Comparison of ENCODE assay signal across 20 cellular contexts in genomic region chr1:171753685-171754380, GRCh38. TPM values are rescaled to one million over a fixed set of nuclear protein-coding genes. Genes with fewer than 3 reads are reported as not detected.
A peak's percentile ranks its signal among the peaks of the same experiment; 100 is the strongest.
DNase-seq lines count a peak whose midpoint lies in the region; ATAC-seq, FAIRE-seq and TF ChIP-seq lines count a peak whose summit lies in the region.
"Had no signal": no experiment of that assay in that cellular context is flagged by ENCODE, and none has a peak within 500 bp of the region (broad histone marks: within the 10 kb centered on the region; RNA-seq: fewer than 3 reads in every experiment).

No MANE protein-coding gene starts in this region.

- H3K36me3 ChIP-seq in astrocyte (ENCODE audit: insufficient read depth, low read length) = no peaks in the 10 kb centered on the region
- H3K36me3 ChIP-seq in aorta (ENCODE audit: control insufficient read depth in 1 of 2, insufficient read depth in 2 of 2, low read length in 1 of 2) = no peaks in the 10 kb centered on the region
- H3K36me3 ChIP-seq: neutrophil, right atrium auricular region, tibial nerve had no signal

- ATAC-seq in aorta (ENCODE audit: low FRiP score) (no peak), HG02981 (IDR thresholded peaks at IDR 0.05; ENCODE audit: unreplicated experiment) (no peak)
- ATAC-seq: activated CD8-positive, alpha-beta T cell treated with anti-CD3 and anti-CD28 coated beads, Interleukin-2, amount 10 ng/mL, durations not matched to agents 7 days and 5 days; activated T-cell treated with anti-CD3 and anti-CD28 coated beads, Interleukin-2, amount 50 U/mL, for 4 hours; body of pancreas; Right ventricle myocardium inferior; stimulated activated naive B cell treated with anti-CD40 and anti-IgM and Interleukin-4, amounts not matched to agents 10 μg/mL and 1 μg/mL and 100 μg/mL, for 72 hours had no signal

- H3K9me3 Mint-ChIP-seq in astrocyte (ENCODE audit: unreplicated experiment) = peaks cover 16% of the 10 kb centered on the region
- H3K9me3 Mint-ChIP-seq: activated naive CD4-positive, alpha-beta T cell treated with anti-CD3 and anti-CD28 coated beads, Interleukin-2, amount 10 ng/mL, durations not matched to agents 7 days and 5 days; activated T-cell treated with anti-CD3 and anti-CD28 coated beads, Interleukin-2, amount 50 U/mL, for 4 hours; stimulated activated naive B cell treated with anti-CD40 and anti-IgM and Interleukin-4, amounts not matched to agents 10 μg/mL and 1 μg/mL and 100 μg/mL, for 72 hours had no signal

- CTCF ChIA-PET in RWPE1 (lab: Yijun Ruan, JAX) = interaction anchor here (0.6 kb wide), 1 partner anchor 1093 kb away, joined by 3 read pairs; no protein-coding TSS in a partner anchor

- H3K4me2 ChIP-seq in astrocyte (ENCODE audit: low read length) = peak overlapping the region; percentile 9

- H3K4me3 Mint-ChIP-seq in astrocyte (ENCODE audit: unreplicated experiment) = no peak overlapping the region
- H3K4me3 Mint-ChIP-seq: activated CD8-positive, alpha-beta T cell treated with anti-CD3 and anti-CD28 coated beads, Interleukin-2, amount 10 ng/mL, durations not matched to agents 7 days and 5 days; activated naive CD4-positive, alpha-beta T cell treated with anti-CD3 and anti-CD28 coated beads, Interleukin-2, amount 10 ng/mL, durations not matched to agents 7 days and 5 days; activated T-cell treated with anti-CD3 and anti-CD28 coated beads, Interleukin-2, amount 50 U/mL, for 4 hours; stimulated activated naive B cell treated with anti-CD40 and anti-IgM and Interleukin-4, amounts not matched to agents 10 μg/mL and 1 μg/mL and 100 μg/mL, for 72 hours had no signal

- H3K27me3 ChIP-seq in astrocyte (ENCODE audit: insufficient read depth, low read length) = no peaks in the 10 kb centered on the region
- H3K27me3 ChIP-seq in aorta (ENCODE audit: control insufficient read depth in 1 of 2, insufficient read depth in 2 of 2, low read length in 1 of 2) = no peaks in the 10 kb centered on the region
- H3K27me3 ChIP-seq: body of pancreas, right atrium auricular region, tibial nerve had no signal

- no peak for FAIRE-seq in astrocyte (lab: Jason Lieb, UNC)

- H3K4me1 ChIP-seq in astrocyte (ENCODE audit: insufficient read depth, low read length) = peaks cover 9% of the 10 kb centered on the region
- H3K4me1 ChIP-seq in aorta (ENCODE audit: control insufficient read depth in 1 of 2, insufficient read depth in 2 of 2, low read length in 2 of 2) = no peaks in the 10 kb centered on the region
- H3K4me1 ChIP-seq: body of pancreas, right atrium auricular region, tibial nerve had no signal

- intact Hi-C loops in aorta (cut with DNase I) = no loop called here

- H3K27ac Mint-ChIP-seq in astrocyte (ENCODE audit: unreplicated experiment) = peak overlapping the region; percentile 94
- H3K27ac Mint-ChIP-seq: activated CD8-positive, alpha-beta T cell treated with anti-CD3 and anti-CD28 coated beads, Interleukin-2, amount 10 ng/mL, durations not matched to agents 7 days and 5 days; activated naive CD4-positive, alpha-beta T cell treated with anti-CD3 and anti-CD28 coated beads, Interleukin-2, amount 10 ng/mL, durations not matched to agents 7 days and 5 days; stimulated activated naive B cell treated with anti-CD40 and anti-IgM and Interleukin-4, amounts not matched to agents 10 μg/mL and 1 μg/mL and 100 μg/mL, for 72 hours had no signal

- no peak overlapping the region for H3K9ac ChIP-seq in astrocyte (ENCODE audit: low read length)

- H3K4me1 Mint-ChIP-seq in astrocyte (ENCODE audit: low read depth, unreplicated experiment) = peaks cover 13% of the 10 kb centered on the region
- H3K4me1 Mint-ChIP-seq: stimulated activated naive B cell treated with anti-CD40 and anti-IgM and Interleukin-4, amounts not matched to agents 10 μg/mL and 1 μg/mL and 100 μg/mL, for 72 hours had no signal

- no peak for DNase-seq in RWPE1 (ENCODE audit: low spot score)
- no peak for DNase-seq in astrocyte (ENCODE audit: low read depth)
- DNase-seq in iris pigment epithelial cell (ENCODE audit: low read depth) = peak; percentile 5
- no peak for DNase-seq in aorta
- DNase-seq in DMS53 (lab: John Stamatoyannopoulos, UW) = no peak
- no peak for DNase-seq in SKM-1 treated with dmso at 0.1 percent for 144 hours (lab: John Stamatoyannopoulos, UW; ENCODE audit: unreplicated experiment)
- DNase-seq: activated CD4-positive, CD25-positive, alpha-beta regulatory T cell; activated CD8-positive, alpha-beta T cell treated with anti-CD3 and anti-CD28 coated beads, Interleukin-2, amount 10 ng/mL, durations not matched to agents 7 days and 5 days; activated naive CD4-positive, alpha-beta T cell treated with anti-CD3 and anti-CD28 coated beads, Interleukin-2, amount 10 ng/mL, durations not matched to agents 7 days and 5 days; activated T-cell treated with anti-CD3 and anti-CD28 coated beads, Interleukin-2, amount 50 U/mL, for 4 hours; body of pancreas; NCI-H1105 treated with DMSO at 0.1 percent for 48 hours; NCI-H524 treated with DMSO at 0.1 percent for 48 hours; stimulated activated naive B cell treated with anti-CD40 and anti-IgM and Interleukin-4, amounts not matched to agents 10 μg/mL and 1 μg/mL and 100 μg/mL, for 72 hours had no signal

- H3K27ac ChIP-seq in RWPE1 = peak overlapping the region; percentile 74
- no peak overlapping the region for H3K27ac ChIP-seq in astrocyte (ENCODE audit: low read depth, low read length)
- peak overlapping the region; percentile 21 to 57 for H3K27ac ChIP-seq in aorta (ENCODE audit: low read depth in 1 of 2, low read length in 2 of 2)
- H3K27ac ChIP-seq: body of pancreas, coronary artery, neutrophil, right atrium auricular region, tibial nerve had no signal

- H3K36me3 Mint-ChIP-seq in astrocyte (ENCODE audit: low read depth, unreplicated experiment) = no peaks in the 10 kb centered on the region
- H3K36me3 Mint-ChIP-seq: activated naive CD4-positive, alpha-beta T cell treated with anti-CD3 and anti-CD28 coated beads, Interleukin-2, amount 10 ng/mL, durations not matched to agents 7 days and 5 days; stimulated activated naive B cell treated with anti-CD40 and anti-IgM and Interleukin-4, amounts not matched to agents 10 μg/mL and 1 μg/mL and 100 μg/mL, for 72 hours had no signal

- no peaks in the 10 kb centered on the region for H4K20me1 ChIP-seq in astrocyte (ENCODE audit: insufficient read depth, low read length)

- TF ChIP-seq CTCF in RWPE1 (conservative IDR thresholded peaks at IDR 0.05; ENCODE audit: low read depth) (no peak), astrocyte (IDR thresholded peaks at IDR 0.05; ENCODE audit: insufficient read depth, low read depth, low read length) (no peak)

- H3K4me3 ChIP-seq in astrocyte (ENCODE audit: insufficient read depth, low read depth, low read length) (no peak overlapping the region), aorta (ENCODE audit: low read length in 2 of 2) (no peak overlapping the region)
- H3K4me3 ChIP-seq: body of pancreas, coronary artery, right atrium auricular region, tibial nerve had no signal

- 43% methylated on average over 4 of the region's 4 CpGs for WGBS in aorta, 2 donors

- no peaks in the 10 kb centered on the region for H3K27me3 Mint-ChIP-seq in astrocyte (ENCODE audit: low read depth, unreplicated experiment)

- H3K79me2 ChIP-seq in astrocyte (ENCODE audit: insufficient read depth, low read length) = no peaks in the 10 kb centered on the region

- peak overlapping the region; percentile 34 for H2AFZ ChIP-seq in astrocyte (ENCODE audit: low read depth, low read length)

- H3K9me3 ChIP-seq in astrocyte (ENCODE audit: insufficient read depth, low read depth, low read length) = no peaks in the 10 kb centered on the region
- no peaks in the 10 kb centered on the region for H3K9me3 ChIP-seq in aorta (ENCODE audit: control insufficient read depth, low read length)
- H3K9me3 ChIP-seq: body of pancreas, neutrophil, right atrium auricular region, tibial nerve had no signal

- POLR2A ChIA-PET in RWPE1 (lab: Yijun Ruan, JAX; ENCODE audit: low non-redundant PET) = no interaction called here

RNA-seq across cellular contexts. Expression of gene VAMP4, which starts 12.0 kb away (rescaled TPM):
- 7.4 TPM in 2 replicates for total RNA-seq in astrocyte
- 10 to 100 TPM; 22.4 to 28.7 TPM for total RNA-seq in aorta
- polyA plus RNA-seq in aorta = 10 to 100 TPM; 24.9 to 26.2 TPM

RNA-seq across cellular contexts. Expression of gene METTL13, which starts 27.6 kb away (rescaled TPM):
- total RNA-seq in astrocyte (25.1 and 26.6 TPM in 2 replicates), aorta (10 to 100 TPM; 15.3 to 17.9 TPM)
- polyA plus RNA-seq in aorta = 10 to 100 TPM in 1 of 2 donors, 1 to 10 TPM in 1; 7.8 to 10.7 TPM
